In the genomic region with DNA sequence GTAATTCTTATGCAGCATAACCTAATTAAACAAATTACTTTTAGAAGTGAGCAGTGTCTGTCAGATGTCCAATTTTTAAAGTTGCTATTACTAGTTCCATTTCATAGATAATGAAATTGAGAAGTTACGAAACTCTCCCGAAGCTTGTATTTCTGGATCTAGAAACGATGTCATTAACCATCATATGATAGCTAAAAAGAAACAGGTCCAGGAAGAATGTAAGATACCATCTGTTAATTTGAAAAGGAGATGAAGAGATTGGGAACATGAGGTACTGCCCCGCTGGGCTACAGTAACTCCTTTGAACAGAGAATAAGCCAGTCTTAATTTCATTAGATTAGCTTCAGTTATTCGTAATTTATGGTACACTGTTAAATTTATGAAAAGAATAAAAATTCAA, we compare ENCODE assay signal across 1 cellular context.
A peak's percentile ranks its signal among the peaks of the same experiment; 100 is the strongest.
TF ChIP-seq lines count a peak whose summit lies in the region.

No MANE protein-coding gene starts in this region.

TF ChIP-seq in SK-N-SH treated with all-trans-retinoic acid at 6 μM for 48 hours, 23 proteins besides CTCF, POLR2A, EP300 and RAD21 (continued from another document):
- TF ChIP-seq, protein P1, sequence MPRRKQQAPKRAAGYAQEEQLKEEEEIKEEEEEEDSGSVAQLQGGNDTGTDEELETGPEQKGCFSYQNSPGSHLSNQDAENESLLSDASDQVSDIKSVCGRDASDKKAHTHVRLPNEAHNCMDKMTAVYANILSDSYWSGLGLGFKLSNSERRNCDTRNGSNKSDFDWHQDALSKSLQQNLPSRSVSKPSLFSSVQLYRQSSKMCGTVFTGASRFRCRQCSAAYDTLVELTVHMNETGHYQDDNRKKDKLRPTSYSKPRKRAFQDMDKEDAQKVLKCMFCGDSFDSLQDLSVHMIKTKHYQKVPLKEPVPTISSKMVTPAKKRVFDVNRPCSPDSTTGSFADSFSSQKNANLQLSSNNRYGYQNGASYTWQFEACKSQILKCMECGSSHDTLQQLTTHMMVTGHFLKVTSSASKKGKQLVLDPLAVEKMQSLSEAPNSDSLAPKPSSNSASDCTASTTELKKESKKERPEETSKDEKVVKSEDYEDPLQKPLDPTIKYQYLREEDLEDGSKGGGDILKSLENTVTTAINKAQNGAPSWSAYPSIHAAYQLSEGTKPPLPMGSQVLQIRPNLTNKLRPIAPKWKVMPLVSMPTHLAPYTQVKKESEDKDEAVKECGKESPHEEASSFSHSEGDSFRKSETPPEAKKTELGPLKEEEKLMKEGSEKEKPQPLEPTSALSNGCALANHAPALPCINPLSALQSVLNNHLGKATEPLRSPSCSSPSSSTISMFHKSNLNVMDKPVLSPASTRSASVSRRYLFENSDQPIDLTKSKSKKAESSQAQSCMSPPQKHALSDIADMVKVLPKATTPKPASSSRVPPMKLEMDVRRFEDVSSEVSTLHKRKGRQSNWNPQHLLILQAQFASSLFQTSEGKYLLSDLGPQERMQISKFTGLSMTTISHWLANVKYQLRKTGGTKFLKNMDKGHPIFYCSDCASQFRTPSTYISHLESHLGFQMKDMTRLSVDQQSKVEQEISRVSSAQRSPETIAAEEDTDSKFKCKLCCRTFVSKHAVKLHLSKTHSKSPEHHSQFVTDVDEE (CRISPR knock-in tag; IDR thresholded peaks at IDR 0.05), result no peak
- TF ChIP-seq ZNF565 (CRISPR knock-in tag; conservative IDR thresholded peaks at IDR 0.05; ENCODE audit: low read depth) (no peak), ZFP3 (CRISPR knock-in tag; IDR thresholded peaks at IDR 0.05) (no peak), RARB (CRISPR knock-in tag; IDR thresholded peaks at IDR 0.05) (peak; percentile 92; the same call in 1 of the 2 replicates)
